In the genomic region with DNA sequence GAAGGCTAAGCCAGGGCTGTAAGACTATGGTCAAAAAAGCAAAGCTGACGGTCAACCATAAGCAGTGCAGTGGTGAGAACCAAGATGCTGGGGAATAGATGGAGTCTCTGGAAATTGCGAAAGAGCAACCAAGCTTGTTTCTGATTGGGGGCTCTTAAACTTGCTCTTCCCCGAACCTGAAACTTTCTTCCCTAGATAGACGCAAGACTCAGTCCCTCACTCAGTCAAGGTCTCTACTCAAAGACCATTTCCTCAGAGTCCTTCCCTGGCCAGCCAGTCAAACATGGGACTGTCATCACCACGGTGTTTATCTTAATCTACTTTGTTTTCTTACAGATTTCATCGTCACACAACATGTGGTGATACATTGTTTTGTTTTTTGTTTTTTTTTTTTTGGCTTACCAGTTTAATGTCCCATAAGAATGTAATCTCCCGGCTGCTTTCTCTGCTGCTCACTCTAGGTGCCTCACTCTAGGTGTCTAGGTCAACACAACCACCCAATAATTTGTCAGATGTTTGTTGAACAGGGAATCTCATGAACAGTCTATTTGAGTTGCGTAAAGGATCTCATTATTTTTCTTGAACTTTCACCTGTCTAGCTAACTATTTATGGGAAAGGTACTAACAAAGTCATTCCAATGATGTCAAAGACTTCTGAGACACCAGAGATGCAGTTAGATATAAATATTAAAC, we compare ENCODE assay signal across 1 cellular context.
TF ChIP-seq lines count a peak whose summit lies in the region.

No MANE protein-coding gene starts in this region.

TF ChIP-seq in HepG2, 621 proteins besides CTCF, POLR2A, EP300 and RAD21 (continued from another document):
- no peak for TF ChIP-seq YEATS2 (CRISPR knock-in tag; IDR thresholded peaks at IDR 0.05; ENCODE audit: borderline replicate concordance)
- TF ChIP-seq, protein P1, sequence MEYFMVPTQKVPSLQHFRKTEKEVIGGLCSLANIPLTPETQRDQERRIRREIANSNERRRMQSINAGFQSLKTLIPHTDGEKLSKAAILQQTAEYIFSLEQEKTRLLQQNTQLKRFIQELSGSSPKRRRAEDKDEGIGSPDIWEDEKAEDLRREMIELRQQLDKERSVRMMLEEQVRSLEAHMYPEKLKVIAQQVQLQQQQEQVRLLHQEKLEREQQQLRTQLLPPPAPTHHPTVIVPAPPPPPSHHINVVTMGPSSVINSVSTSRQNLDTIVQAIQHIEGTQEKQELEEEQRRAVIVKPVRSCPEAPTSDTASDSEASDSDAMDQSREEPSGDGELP (IDR thresholded peaks at IDR 0.05; ENCODE audit: borderline replicate concordance, low read depth) = peak; percentile 45; the same call in 1 of the 2 replicates
- no peak for TF ChIP-seq XRCC5 (optimal IDR thresholded peaks at IDR 0.05; ENCODE audit: low read length)
- TF ChIP-seq, protein P2, sequence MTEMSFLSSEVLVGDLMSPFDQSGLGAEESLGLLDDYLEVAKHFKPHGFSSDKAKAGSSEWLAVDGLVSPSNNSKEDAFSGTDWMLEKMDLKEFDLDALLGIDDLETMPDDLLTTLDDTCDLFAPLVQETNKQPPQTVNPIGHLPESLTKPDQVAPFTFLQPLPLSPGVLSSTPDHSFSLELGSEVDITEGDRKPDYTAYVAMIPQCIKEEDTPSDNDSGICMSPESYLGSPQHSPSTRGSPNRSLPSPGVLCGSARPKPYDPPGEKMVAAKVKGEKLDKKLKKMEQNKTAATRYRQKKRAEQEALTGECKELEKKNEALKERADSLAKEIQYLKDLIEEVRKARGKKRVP (CRISPR knock-in tag; IDR thresholded peaks at IDR 0.05) = peak in 1 of 2 experiments; percentile 50; a peak in 2 of 4 replicates
- peak; percentile 43; the same call in 1 of the 2 replicates for TF ChIP-seq NFYC (CRISPR knock-in tag; IDR thresholded peaks at IDR 0.05)
- 0 out of 2 replicates have a peak, but pooled peaks have one; percentile 38 for TF ChIP-seq FOXK1 (CRISPR knock-in tag; IDR thresholded peaks at IDR 0.05; ENCODE audit: borderline replicate concordance, low read depth)
- 0 out of 2 replicates have a peak, but pooled peaks have one; percentile 36 for TF ChIP-seq TARDBP (CRISPR knock-in tag; IDR thresholded peaks at IDR 0.05)
- TF ChIP-seq TEAD3 (CRISPR knock-in tag; optimal IDR thresholded peaks at IDR 0.05; ENCODE audit: borderline replicate concordance) = peak; percentile 34
- peak; percentile 96 for TF ChIP-seq PPARG (CRISPR knock-in tag; conservative IDR thresholded peaks at IDR 0.05)
- no peak for TF ChIP-seq SOX6 (IDR thresholded peaks at IDR 0.05)
- peak; percentile 91 for TF ChIP-seq SOX6 (CRISPR knock-in tag; IDR thresholded peaks at IDR 0.05)
- TF ChIP-seq SAP130 (CRISPR knock-in tag; IDR thresholded peaks at IDR 0.05; ENCODE audit: low read depth) = peak; percentile 64
- peak; percentile 20; the same call in 1 of the 2 replicates for TF ChIP-seq ATF1 (CRISPR knock-in tag; IDR thresholded peaks at IDR 0.05)
- peak; percentile 61 for TF ChIP-seq CREM (IDR thresholded peaks at IDR 0.05)
- no peak for TF ChIP-seq CREM (CRISPR knock-in tag; IDR thresholded peaks at IDR 0.05)
- no peak for TF ChIP-seq RFXANK (CRISPR knock-in tag; IDR thresholded peaks at IDR 0.05)
- TF ChIP-seq ZNF124 (CRISPR knock-in tag; IDR thresholded peaks at IDR 0.05) = 0 out of 2 replicates have a peak, but pooled peaks have one; percentile 49
- TF ChIP-seq SOX5 (CRISPR knock-in tag; IDR thresholded peaks at IDR 0.05; ENCODE audit: borderline replicate concordance) = peak; percentile 78; the same call in 1 of the 2 replicates
